ENCODE assay signal across 1 cellular context in the genomic region with DNA sequence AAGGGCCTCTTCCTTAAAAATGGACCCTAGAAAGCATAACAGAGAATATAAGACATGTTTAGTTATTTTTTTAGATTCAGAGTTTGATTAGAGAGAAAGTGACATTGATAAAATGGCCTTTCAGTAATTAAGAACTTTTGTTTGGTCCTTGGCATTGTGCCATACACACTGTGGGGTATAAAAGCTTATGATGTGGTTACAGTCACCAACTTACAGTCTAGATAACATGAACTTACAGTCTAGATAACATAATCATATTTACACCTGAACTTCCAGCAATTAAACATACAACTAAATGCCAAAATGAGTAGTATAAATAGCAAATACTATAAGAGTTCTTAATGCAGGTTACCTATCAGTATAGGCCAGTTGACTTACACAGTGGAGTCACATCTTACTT.
TF ChIP-seq lines count a peak whose summit lies in the region.

No MANE protein-coding gene starts in this region.

TF ChIP-seq in HEK293, 187 proteins besides CTCF, POLR2A, EP300 and RAD21 (continued from another document):
- TF ChIP-seq, protein P1, sequence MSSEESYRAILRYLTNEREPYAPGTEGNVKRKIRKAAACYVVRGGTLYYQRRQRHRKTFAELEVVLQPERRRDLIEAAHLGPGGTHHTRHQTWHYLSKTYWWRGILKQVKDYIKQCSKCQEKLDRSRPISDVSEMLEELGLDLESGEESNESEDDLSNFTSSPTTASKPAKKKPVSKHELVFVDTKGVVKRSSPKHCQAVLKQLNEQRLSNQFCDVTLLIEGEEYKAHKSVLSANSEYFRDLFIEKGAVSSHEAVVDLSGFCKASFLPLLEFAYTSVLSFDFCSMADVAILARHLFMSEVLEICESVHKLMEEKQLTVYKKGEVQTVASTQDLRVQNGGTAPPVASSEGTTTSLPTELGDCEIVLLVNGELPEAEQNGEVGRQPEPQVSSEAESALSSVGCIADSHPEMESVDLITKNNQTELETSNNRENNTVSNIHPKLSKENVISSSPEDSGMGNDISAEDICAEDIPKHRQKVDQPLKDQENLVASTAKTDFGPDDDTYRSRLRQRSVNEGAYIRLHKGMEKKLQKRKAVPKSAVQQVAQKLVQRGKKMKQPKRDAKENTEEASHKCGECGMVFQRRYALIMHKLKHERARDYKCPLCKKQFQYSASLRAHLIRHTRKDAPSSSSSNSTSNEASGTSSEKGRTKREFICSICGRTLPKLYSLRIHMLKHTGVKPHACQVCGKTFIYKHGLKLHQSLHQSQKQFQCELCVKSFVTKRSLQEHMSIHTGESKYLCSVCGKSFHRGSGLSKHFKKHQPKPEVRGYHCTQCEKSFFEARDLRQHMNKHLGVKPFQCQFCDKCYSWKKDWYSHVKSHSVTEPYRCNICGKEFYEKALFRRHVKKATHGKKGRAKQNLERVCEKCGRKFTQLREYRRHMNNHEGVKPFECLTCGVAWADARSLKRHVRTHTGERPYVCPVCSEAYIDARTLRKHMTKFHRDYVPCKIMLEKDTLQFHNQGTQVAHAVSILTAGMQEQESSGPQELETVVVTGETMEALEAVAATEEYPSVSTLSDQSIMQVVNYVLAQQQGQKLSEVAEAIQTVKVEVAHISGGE (tag by site-specific recombination; conservative IDR thresholded peaks at IDR 0.05; ENCODE audit: low read depth), result no peak
- peak; percentile 54; the same call in 1 of the 2 replicates for TF ChIP-seq ZNF843 (tag by site-specific recombination; IDR thresholded peaks at IDR 0.05)
- TF ChIP-seq GLIS1 (tag by site-specific recombination; IDR thresholded peaks at IDR 0.05), result peak; percentile 67
- TF ChIP-seq ZBTB17 (tag by site-specific recombination; IDR thresholded peaks at IDR 0.05), result 0 out of 2 replicates have a peak, but pooled peaks have one; percentile 17
- TF ChIP-seq TCF7L2 (IDR thresholded peaks at IDR 0.05; ENCODE audit: borderline replicate concordance, low read depth, low read length), result peak; percentile 64
- TF ChIP-seq ZNF112 (tag by site-specific recombination; IDR thresholded peaks at IDR 0.05), result no peak
- no peak for TF ChIP-seq ZIC2 (tag by site-specific recombination; IDR thresholded peaks at IDR 0.05)
- TF ChIP-seq GLI2 (tag by site-specific recombination; IDR thresholded peaks at IDR 0.05; ENCODE audit: borderline replicate concordance, low read depth), result no peak
- 0 out of 2 replicates have a peak, but pooled peaks have one; percentile 29 for TF ChIP-seq WT1 (tag by site-specific recombination; IDR thresholded peaks at IDR 0.05)
- no peak for TF ChIP-seq KLF8 (tag by site-specific recombination; IDR thresholded peaks at IDR 0.05)
- no peak for TF ChIP-seq SCRT1 (tag by site-specific recombination; IDR thresholded peaks at IDR 0.05; ENCODE audit: borderline replicate concordance)
- no peak for TF ChIP-seq ZNF426 (tag by site-specific recombination; IDR thresholded peaks at IDR 0.05)
- no peak for TF ChIP-seq ZNF529 (tag by site-specific recombination; IDR thresholded peaks at IDR 0.05; ENCODE audit: insufficient replicate concordance)
- TF ChIP-seq KLF1 (tag by site-specific recombination; IDR thresholded peaks at IDR 0.05), result no peak
- no peak for TF ChIP-seq ZBTB6 (tag by site-specific recombination; IDR thresholded peaks at IDR 0.05)
- TF ChIP-seq, protein P2, sequence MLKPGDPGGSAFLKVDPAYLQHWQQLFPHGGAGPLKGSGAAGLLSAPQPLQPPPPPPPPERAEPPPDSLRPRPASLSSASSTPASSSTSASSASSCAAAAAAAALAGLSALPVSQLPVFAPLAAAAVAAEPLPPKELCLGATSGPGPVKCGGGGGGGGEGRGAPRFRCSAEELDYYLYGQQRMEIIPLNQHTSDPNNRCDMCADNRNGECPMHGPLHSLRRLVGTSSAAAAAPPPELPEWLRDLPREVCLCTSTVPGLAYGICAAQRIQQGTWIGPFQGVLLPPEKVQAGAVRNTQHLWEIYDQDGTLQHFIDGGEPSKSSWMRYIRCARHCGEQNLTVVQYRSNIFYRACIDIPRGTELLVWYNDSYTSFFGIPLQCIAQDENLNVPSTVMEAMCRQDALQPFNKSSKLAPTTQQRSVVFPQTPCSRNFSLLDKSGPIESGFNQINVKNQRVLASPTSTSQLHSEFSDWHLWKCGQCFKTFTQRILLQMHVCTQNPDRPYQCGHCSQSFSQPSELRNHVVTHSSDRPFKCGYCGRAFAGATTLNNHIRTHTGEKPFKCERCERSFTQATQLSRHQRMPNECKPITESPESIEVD (tag by site-specific recombination; IDR thresholded peaks at IDR 0.05), result 0 out of 2 replicates have a peak, but pooled peaks have one; percentile 65
- peak; percentile 69 for TF ChIP-seq OSR2 (tag by site-specific recombination; IDR thresholded peaks at IDR 0.05)
- TF ChIP-seq, protein P3, sequence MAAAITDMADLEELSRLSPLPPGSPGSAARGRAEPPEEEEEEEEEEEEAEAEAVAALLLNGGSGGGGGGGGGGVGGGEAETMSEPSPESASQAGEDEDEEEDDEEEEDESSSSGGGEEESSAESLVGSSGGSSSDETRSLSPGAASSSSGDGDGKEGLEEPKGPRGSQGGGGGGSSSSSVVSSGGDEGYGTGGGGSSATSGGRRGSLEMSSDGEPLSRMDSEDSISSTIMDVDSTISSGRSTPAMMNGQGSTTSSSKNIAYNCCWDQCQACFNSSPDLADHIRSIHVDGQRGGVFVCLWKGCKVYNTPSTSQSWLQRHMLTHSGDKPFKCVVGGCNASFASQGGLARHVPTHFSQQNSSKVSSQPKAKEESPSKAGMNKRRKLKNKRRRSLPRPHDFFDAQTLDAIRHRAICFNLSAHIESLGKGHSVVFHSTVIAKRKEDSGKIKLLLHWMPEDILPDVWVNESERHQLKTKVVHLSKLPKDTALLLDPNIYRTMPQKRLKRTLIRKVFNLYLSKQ (tag by site-specific recombination; IDR thresholded peaks at IDR 0.05; ENCODE audit: borderline replicate concordance), result no peak
- TF ChIP-seq RBAK (tag by site-specific recombination; IDR thresholded peaks at IDR 0.05), result no peak
- no peak for TF ChIP-seq ZNF184 (tag by site-specific recombination; IDR thresholded peaks at IDR 0.05)
- TF ChIP-seq ZNF596 (tag by site-specific recombination; IDR thresholded peaks at IDR 0.05), result no peak
- TF ChIP-seq, protein P4, sequence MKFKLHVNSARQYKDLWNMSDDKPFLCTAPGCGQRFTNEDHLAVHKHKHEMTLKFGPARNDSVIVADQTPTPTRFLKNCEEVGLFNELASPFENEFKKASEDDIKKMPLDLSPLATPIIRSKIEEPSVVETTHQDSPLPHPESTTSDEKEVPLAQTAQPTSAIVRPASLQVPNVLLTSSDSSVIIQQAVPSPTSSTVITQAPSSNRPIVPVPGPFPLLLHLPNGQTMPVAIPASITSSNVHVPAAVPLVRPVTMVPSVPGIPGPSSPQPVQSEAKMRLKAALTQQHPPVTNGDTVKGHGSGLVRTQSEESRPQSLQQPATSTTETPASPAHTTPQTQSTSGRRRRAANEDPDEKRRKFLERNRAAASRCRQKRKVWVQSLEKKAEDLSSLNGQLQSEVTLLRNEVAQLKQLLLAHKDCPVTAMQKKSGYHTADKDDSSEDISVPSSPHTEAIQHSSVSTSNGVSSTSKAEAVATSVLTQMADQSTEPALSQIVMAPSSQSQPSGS (tag by site-specific recombination; IDR thresholded peaks at IDR 0.05; ENCODE audit: low read depth), result no peak
- TF ChIP-seq ZNF654 (tag by site-specific recombination; IDR thresholded peaks at IDR 0.05; ENCODE audit: low read depth), result no peak
